Comparison of ENCODE assay signal across 15 cellular contexts in genomic region chr4:190178606-190178990, GRCh38. TPM values are rescaled to one million over a fixed set of nuclear protein-coding genes. Genes with fewer than 3 reads are reported as not detected.
DNase-seq lines count a peak whose midpoint lies in the region; ATAC-seq lines count a peak whose summit lies in the region.
"Not testable (repeated sequence)": the region's sequence is repeated elsewhere in the genome, so short reads cannot be mapped to it uniquely, and the experiment has no call there.
"Had no signal": no experiment of that assay in that cellular context is flagged by ENCODE, and none has a peak within 500 bp of the region (broad histone marks: within the 10 kb centered on the region; RNA-seq: fewer than 3 reads in every experiment).

No MANE protein-coding gene starts in this region.

- not testable (repeated sequence) for H3K36me3 Mint-ChIP-seq in stimulated activated effector memory CD8-positive, alpha-beta T cell treated with anti-CD3 and anti-CD28 coated beads, Interleukin-12 subunit alpha, Interleukin-12 subunit beta, amount 100 ng/mL, for 72 hours

- DNase-seq in right cardiac atrium; stimulated activated effector memory CD8-positive, alpha-beta T cell treated with anti-CD3 and anti-CD28 coated beads, Interleukin-12 subunit alpha, Interleukin-12 subunit beta, amount 100 ng/mL, for 72 hours (ENCODE audit: low spot score in 2 of 2): not testable (repeated sequence)

- WGBS in right cardiac atrium: 20% methylated on average over 4 of the region's 4 CpGs

- not testable (repeated sequence) for H3K27ac Mint-ChIP-seq in stimulated activated effector memory CD8-positive, alpha-beta T cell treated with anti-CD3 and anti-CD28 coated beads, Interleukin-12 subunit alpha, Interleukin-12 subunit beta, amount 100 ng/mL, for 72 hours

- H3K4me3 ChIP-seq in right cardiac atrium (ENCODE audit: low read length): not testable (repeated sequence)

- intact Hi-C loops in right cardiac atrium (cut with DNase I): not testable (repeated sequence)

- not testable (repeated sequence) for H3K27me3 ChIP-seq in right cardiac atrium (ENCODE audit: control insufficient read depth, insufficient read depth)

- not testable (repeated sequence) for H3K9me3 ChIP-seq in right cardiac atrium (ENCODE audit: control insufficient read depth, low read length)

- H3K4me1 Mint-ChIP-seq in stimulated activated effector memory CD8-positive, alpha-beta T cell treated with anti-CD3 and anti-CD28 coated beads, Interleukin-12 subunit alpha, Interleukin-12 subunit beta, amount 100 ng/mL, for 72 hours: not testable (repeated sequence)

- not testable (repeated sequence) for H3K4me1 ChIP-seq in right cardiac atrium (ENCODE audit: control insufficient read depth, insufficient read depth, low read length)

- ATAC-seq in GM18502 (IDR thresholded peaks at IDR 0.05; ENCODE audit: poor library complexity, unreplicated experiment) (peak; percentile 13), GM21423 (IDR thresholded peaks at IDR 0.05; ENCODE audit: unreplicated experiment) (peak; percentile 6), HG02623 (IDR thresholded peaks at IDR 0.05; ENCODE audit: unreplicated experiment) (peak; percentile 21), HG02970 (IDR thresholded peaks at IDR 0.05; ENCODE audit: low FRiP score, unreplicated experiment) (peak; percentile 14), HG03571 (IDR thresholded peaks at IDR 0.05; ENCODE audit: unreplicated experiment) (peak; percentile 1), esophagus mucosa (peak; percentile 44), right cardiac atrium (peak; percentile 27 to 47)
- peak; percentile 3 for ATAC-seq in stimulated activated effector memory CD8-positive, alpha-beta T cell treated with anti-CD3 and anti-CD28 coated beads, Interleukin-12 subunit alpha, Interleukin-12 subunit beta, amount 100 ng/mL, for 72 hours

- not testable (repeated sequence) for H3K27ac ChIP-seq in right cardiac atrium (ENCODE audit: low read length)

- not testable (repeated sequence) for H3K4me3 Mint-ChIP-seq in stimulated activated effector memory CD8-positive, alpha-beta T cell treated with anti-CD3 and anti-CD28 coated beads, Interleukin-12 subunit alpha, Interleukin-12 subunit beta, amount 100 ng/mL, for 72 hours

- H3K9me3 Mint-ChIP-seq in stimulated activated effector memory CD8-positive, alpha-beta T cell treated with anti-CD3 and anti-CD28 coated beads, Interleukin-12 subunit alpha, Interleukin-12 subunit beta, amount 100 ng/mL, for 72 hours: not testable (repeated sequence)

RNA-seq across cellular contexts. Expression of gene DUX4, which starts 5.0 kb away (rescaled TPM):
- total RNA-seq in esophagus mucosa (0.56 TPM), right cardiac atrium (not detected)
- not detected for polyA plus RNA-seq in right cardiac atrium
- total RNA-seq: GM23248, HT1080, M059J, T-cell had no signal
- polyA plus RNA-seq: AG04450, CD14-positive monocyte, GM23248, SK-N-SH had no signal
